18 cellular contexts compared by ENCODE assay signal in genomic region chr3:38598791-38599190, GRCh38. TPM values are rescaled to one million over a fixed set of nuclear protein-coding genes. Genes with fewer than 3 reads are reported as not detected.
DNase-seq lines count a peak whose midpoint lies in the region; ATAC-seq, FAIRE-seq and TF ChIP-seq lines count a peak whose summit lies in the region.
"Had no signal": no experiment of that assay in that cellular context is flagged by ENCODE, and none has a peak within 500 bp of the region (broad histone marks: within the 10 kb centered on the region; RNA-seq: fewer than 3 reads in every experiment).

No MANE protein-coding gene starts in this region.

- H3K27ac ChIP-seq in right lobe of liver, result no peak overlapping the region
- H3K27ac ChIP-seq in HepG2 (ENCODE audit: extremely low read length, insufficient read depth, low read length), result no peak overlapping the region
- no peak overlapping the region for H3K27ac ChIP-seq in endodermal cell (ENCODE audit: low read depth, low read length)
- H3K27ac ChIP-seq in upper lobe of right lung, result no peak overlapping the region

- H3K4me3 ChIP-seq in right lobe of liver, result no peak overlapping the region
- H3K4me3 ChIP-seq in HepG2 (replicated peaks in 1 of 3; ENCODE audit: insufficient read depth in 1 of 3, low read depth in 2 of 3, low read length in 3 of 3), result no peak overlapping the region
- no peak overlapping the region for H3K4me3 ChIP-seq in endodermal cell (ENCODE audit: low read length)
- no peak overlapping the region for H3K4me3 ChIP-seq in upper lobe of right lung

- TF ChIP-seq EP300 in HepG2 (IDR thresholded peaks at IDR 0.05; ENCODE audit: low read depth in 2 of 2, low read length in 2 of 2) (no peak), HepG2 (CRISPR knock-in tag; IDR thresholded peaks at IDR 0.05; ENCODE audit: borderline replicate concordance) (no peak)

- H2AFZ ChIP-seq in HepG2 (ENCODE audit: low read length), result no peak overlapping the region

- peaks cover 20% of the 10 kb centered on the region for H3K27me3 Mint-ChIP-seq in endodermal cell (ENCODE audit: insufficient read depth)
- H3K27me3 Mint-ChIP-seq in activated CD4-positive, alpha-beta memory T cell treated with anti-CD3 and anti-CD28 coated beads for 36 hours, result peaks cover 12% of the 10 kb centered on the region
- peaks cover 21% of the 10 kb centered on the region for H3K27me3 Mint-ChIP-seq in activated CD8-positive, alpha-beta T cell treated with anti-CD3 and anti-CD28 coated beads for 36 hours

- CTCF ChIA-PET in HepG2 (lab: Yijun Ruan, JAX; ENCODE audit: low intra/inter-chr PET ratio, low total read pairs), result no interaction called here
- CTCF ChIA-PET in activated CD4-positive, alpha-beta memory T cell treated with anti-CD3 and anti-CD28 coated beads for 36 hours (lab: Charles Lee), result no interaction called here
- CTCF ChIA-PET in activated CD8-positive, alpha-beta T cell treated with anti-CD3 and anti-CD28 coated beads for 36 hours (lab: Charles Lee), result no interaction called here

- no peak for TF ChIP-seq POLR2A in right lobe of liver (IDR thresholded peaks at IDR 0.05)
- no peak for TF ChIP-seq POLR2A in HepG2 (IDR thresholded peaks at IDR 0.05; ENCODE audit: insufficient read depth in 1 of 2, low read depth in 2 of 2, low read length in 2 of 2)

- no peaks in the 10 kb centered on the region for H3K36me3 ChIP-seq in right lobe of liver
- H3K36me3 ChIP-seq in HepG2 (replicated peaks in 1 of 2; ENCODE audit: control insufficient read depth in 1 of 2, insufficient read depth in 2 of 2, low read length in 2 of 2), result no peaks in the 10 kb centered on the region
- no peaks in the 10 kb centered on the region for H3K36me3 ChIP-seq in endodermal cell (ENCODE audit: control insufficient read depth, insufficient read depth, low read length)
- no peaks in the 10 kb centered on the region for H3K36me3 ChIP-seq in upper lobe of right lung

- H3K4me1 ChIP-seq in right lobe of liver (no peaks in the 10 kb centered on the region), HepG2 (ENCODE audit: insufficient read depth, low read length) (no peaks in the 10 kb centered on the region), endodermal cell (ENCODE audit: control insufficient read depth, insufficient read depth, low read length) (peaks cover 5% of the 10 kb centered on the region), upper lobe of right lung (no peaks in the 10 kb centered on the region)

- no peak overlapping the region for H3K4me3 Mint-ChIP-seq in endodermal cell
- H3K4me3 Mint-ChIP-seq in activated CD4-positive, alpha-beta memory T cell treated with anti-CD3 and anti-CD28 coated beads for 36 hours, result no peak overlapping the region
- H3K4me3 Mint-ChIP-seq in activated CD8-positive, alpha-beta T cell treated with anti-CD3 and anti-CD28 coated beads for 36 hours, result no peak overlapping the region
- H3K4me3 Mint-ChIP-seq: B cell; CD4-positive, alpha-beta memory T cell; H9 had no signal

- H3K36me3 Mint-ChIP-seq in endodermal cell (ENCODE audit: low read depth), result no peaks in the 10 kb centered on the region
- H3K36me3 Mint-ChIP-seq in activated CD4-positive, alpha-beta memory T cell treated with anti-CD3 and anti-CD28 coated beads for 36 hours, result no peaks in the 10 kb centered on the region
- H3K36me3 Mint-ChIP-seq in activated CD8-positive, alpha-beta T cell treated with anti-CD3 and anti-CD28 coated beads for 36 hours (ENCODE audit: low read depth), result no peaks in the 10 kb centered on the region
- H3K36me3 Mint-ChIP-seq: CD4-positive, alpha-beta memory T cell had no signal

- peaks cover 18% of the 10 kb centered on the region for H3K4me1 Mint-ChIP-seq in endodermal cell
- no peaks in the 10 kb centered on the region for H3K4me1 Mint-ChIP-seq in activated CD4-positive, alpha-beta memory T cell treated with anti-CD3 and anti-CD28 coated beads for 36 hours (ENCODE audit: low read depth)
- no peaks in the 10 kb centered on the region for H3K4me1 Mint-ChIP-seq in activated CD8-positive, alpha-beta T cell treated with anti-CD3 and anti-CD28 coated beads for 36 hours (ENCODE audit: low read depth)
- H3K4me1 Mint-ChIP-seq: B cell; CD4-positive, alpha-beta memory T cell had no signal

- H3K9ac ChIP-seq in HepG2 (ENCODE audit: insufficient read depth, low read depth, low read length) (no peak overlapping the region), endodermal cell (ENCODE audit: extremely low read depth, low read length, poor library complexity, severe bottlenecking) (no peak overlapping the region)

- H3K4me2 ChIP-seq in HepG2 (ENCODE audit: low read depth, low read length), result no peak overlapping the region

- peak in 2 of 4 donors; percentile 9 to 19 for ATAC-seq in right lobe of liver
- no peak for ATAC-seq in HepG2
- ATAC-seq in upper lobe of right lung, result no peak
- ATAC-seq in activated CD8-positive, alpha-beta T cell treated with anti-CD3 and anti-CD28 coated beads for 36 hours, result no peak
- no peak for ATAC-seq in GM19023 (IDR thresholded peaks at IDR 0.05; ENCODE audit: unreplicated experiment)

- H3K9me3 Mint-ChIP-seq in endodermal cell, result peaks cover 5% of the 10 kb centered on the region
- peaks cover 4% of the 10 kb centered on the region for H3K9me3 Mint-ChIP-seq in activated CD4-positive, alpha-beta memory T cell treated with anti-CD3 and anti-CD28 coated beads for 36 hours
- peaks cover 1% of the 10 kb centered on the region for H3K9me3 Mint-ChIP-seq in activated CD8-positive, alpha-beta T cell treated with anti-CD3 and anti-CD28 coated beads for 36 hours

- in situ Hi-C loops in HepG2 (cut with HindIII; ENCODE audit: extremely low pct_ligation_motif_present, low pct_unique_long_range_greater_than_20kb), result no loop called here

- BruUV-seq in HepG2 (replicated peaks; lab: Mats Ljungman, UMichigan), result no TSS peak

- TF ChIP-seq CTCF in right lobe of liver (IDR thresholded peaks at IDR 0.05) (no peak), HepG2 (CRISPR knock-in tag; IDR thresholded peaks at IDR 0.05) (no peak), endodermal cell (conservative IDR thresholded peaks at IDR 0.05) (no peak), upper lobe of right lung (IDR thresholded peaks at IDR 0.05) (no peak)
- no peak for TF ChIP-seq CTCF in activated CD8-positive, alpha-beta T cell treated with anti-CD3 and anti-CD28 coated beads for 36 hours (IDR thresholded peaks at IDR 0.05)

- H4K20me1 ChIP-seq in HepG2 (ENCODE audit: insufficient read depth, low read length), result no peaks in the 10 kb centered on the region

- no peak overlapping the region for H3K27ac Mint-ChIP-seq in endodermal cell
- no peak overlapping the region for H3K27ac Mint-ChIP-seq in activated CD4-positive, alpha-beta memory T cell treated with anti-CD3 and anti-CD28 coated beads for 36 hours
- no peak overlapping the region for H3K27ac Mint-ChIP-seq in activated CD8-positive, alpha-beta T cell treated with anti-CD3 and anti-CD28 coated beads for 36 hours
- H3K27ac Mint-ChIP-seq: B cell; CD4-positive, alpha-beta memory T cell; H9 had no signal

- DNase-seq in right lobe of liver (peak in 2 of 3 donors; percentile 12 to 26), HepG2 (ENCODE audit: low spot score) (no peak), endodermal cell (peak; percentile 26), posterior vena cava (ENCODE audit: low spot score) (peak; percentile 68), upper lobe of right lung (peak; percentile 40)
- no peak for DNase-seq in activated CD4-positive, alpha-beta memory T cell treated with anti-CD3 and anti-CD28 coated beads for 36 hours
- no peak for DNase-seq in activated CD8-positive, alpha-beta T cell treated with anti-CD3 and anti-CD28 coated beads for 36 hours
- DNase-seq: ACHN; C1 segment of cervical spinal cord; CD4-positive, alpha-beta memory T cell; DND-41; GDM1; GOT3; H9 had no signal

- H3K9me3 ChIP-seq in right lobe of liver, result no peaks in the 10 kb centered on the region
- H3K9me3 ChIP-seq in HepG2 (ENCODE audit: low read length), result no peaks in the 10 kb centered on the region
- H3K9me3 ChIP-seq in endodermal cell (ENCODE audit: control insufficient read depth, low read length), result peaks cover 12% of the 10 kb centered on the region
- H3K9me3 ChIP-seq in upper lobe of right lung, result no peaks in the 10 kb centered on the region

- no peaks in the 10 kb centered on the region for H3K79me2 ChIP-seq in HepG2 (ENCODE audit: insufficient read depth, low read length)

- intact Hi-C loops in right lobe of liver (cut with DNase I), result no loop called here
- intact Hi-C loops in HepG2 (cut with micrococcal nuclease; ENCODE audit: unreplicated experiment), result no loop called here
- intact Hi-C loops in posterior vena cava (cut with DNase I), result no loop called here
- intact Hi-C loops in upper lobe of right lung (cut with DNase I), result no loop called here
- intact Hi-C loops in activated CD4-positive, alpha-beta memory T cell treated with anti-CD3 and anti-CD28 coated beads for 36 hours (cut with micrococcal nuclease), result no loop called here
- intact Hi-C loops in activated CD8-positive, alpha-beta T cell treated with anti-CD3 and anti-CD28 coated beads for 36 hours (cut with micrococcal nuclease), result no loop called here

- no peak for TF ChIP-seq RAD21 in HepG2 (CRISPR knock-in tag; IDR thresholded peaks at IDR 0.05)

- FAIRE-seq in HepG2 (lab: Jason Lieb, UNC), result no peak
- FAIRE-seq: D721Med, GM12892 had no signal

- POLR2A ChIA-PET in HepG2 (lab: Yijun Ruan, JAX), result no interaction called here
- POLR2A ChIA-PET in activated CD4-positive, alpha-beta memory T cell treated with anti-CD3 and anti-CD28 coated beads for 36 hours (lab: Charles Lee), result no interaction called here
- POLR2A ChIA-PET in activated CD8-positive, alpha-beta T cell treated with anti-CD3 and anti-CD28 coated beads for 36 hours (lab: Charles Lee), result no interaction called here

- H3K27me3 ChIP-seq in right lobe of liver (no peaks in the 10 kb centered on the region), HepG2 (ENCODE audit: control insufficient read depth in 1 of 2, insufficient read depth in 2 of 2, low read length in 2 of 2) (peaks cover 0 to 13% of the 10 kb centered on the region in 2 experiments; a peak in 3 of 5 replicates), endodermal cell (ENCODE audit: control insufficient read depth, insufficient read depth, low read length, poor library complexity, severe bottlenecking) (no peaks in the 10 kb centered on the region), upper lobe of right lung (no peaks in the 10 kb centered on the region)

- WGBS in right lobe of liver (ENCODE audit: insufficient coverage, low coverage, low lambda C conversion rate, missing lambda C conversion rate), result no CpG with 5 or more reads among the region's 13 CpGs
- 43% methylated on average over 1 of the region's 13 CpGs for WGBS in HepG2 (ENCODE audit: low lambda C conversion rate)
- 95 to 98% methylated on average over 9 to 13 of the region's 13 CpGs for WGBS in endodermal cell (ENCODE audit: insufficient coverage in 1 of 2, insufficient read length in 1 of 2), 2 experiments

RNA-seq across cellular contexts. Expression of gene SCN5A, which starts 50.7 kb away (rescaled TPM):
- total RNA-seq in right lobe of liver (under 1 TPM in 1 of 6 experiments, not detected in 5; 0.02 TPM), HepG2 (2016; rRNA removed; fragmentation: Illumina TruSeq; extraction: Trizol) (not detected in 2 replicates), endodermal cell (1 to 10 TPM; 4.5 to 5.6 TPM), posterior vena cava (1 to 10 TPM in 1 of 2 donors, under 1 TPM in 1; 0.32 to 1.4 TPM), upper lobe of right lung (0.58 TPM)
- total RNA-seq in HepG2 (2016; cell fraction: cytosol; rRNA removed; fragmentation: Illumina TruSeq; extraction: Trizol; ENCODE audit: low read depth), result not detected in 2 replicates
- total RNA-seq in HepG2 (2016; cell fraction: insoluble cytoplasmic fraction; rRNA removed; fragmentation: Illumina TruSeq; extraction: Trizol), result not detected in 2 replicates
- total RNA-seq in HepG2 (2016; cell fraction: membrane; rRNA removed; fragmentation: Illumina TruSeq; extraction: Trizol), result not detected in 2 replicates
- total RNA-seq in HepG2 (2016; cell fraction: nucleus; rRNA removed; fragmentation: Illumina TruSeq; extraction: Trizol), result not detected in 2 replicates
- polyA plus RNA-seq in HepG2 (2011; rRNA removed), result 0.07 and 0.22 TPM in 2 replicates
- 0.06 and 0.07 TPM in 2 replicates for polyA plus RNA-seq in HepG2 (2011; cell fraction: cytosol; rRNA removed)
- 0.09 and 0.10 TPM in 2 replicates for polyA plus RNA-seq in HepG2 (2011; cell fraction: nucleus; rRNA removed)
- polyA plus RNA-seq in HepG2 (2012), result 0.07 and 0.08 TPM in 2 replicates
- polyA plus RNA-seq in HepG2 (2016; cell fraction: cytosol; fragmentation: Illumina TruSeq; extraction: Trizol; ENCODE audit: low read depth), result not detected in 2 replicates
- not detected in 2 replicates for polyA plus RNA-seq in HepG2 (2016; cell fraction: insoluble cytoplasmic fraction; fragmentation: Illumina TruSeq; extraction: Trizol; ENCODE audit: low read depth)
- polyA plus RNA-seq in HepG2 (2016; cell fraction: membrane; fragmentation: Illumina TruSeq; extraction: Trizol; ENCODE audit: low read depth), result not detected in 2 replicates
- polyA plus RNA-seq in HepG2 (2016; cell fraction: nucleus; fragmentation: Illumina TruSeq; extraction: Trizol; ENCODE audit: insufficient read depth, low read depth), result not detected in 2 replicates
- 0.07 and 1.0 TPM in 2 replicates for polyA minus RNA-seq in HepG2 (2011; rRNA and poly(A)+ RNA removed; ENCODE audit: low replicate concordance)
- polyA minus RNA-seq in HepG2 (2011; cell fraction: cytosol; rRNA and poly(A)+ RNA removed), result not detected in 2 replicates
- not detected in 2 replicates for polyA minus RNA-seq in HepG2 (2011; cell fraction: nucleus; rRNA and poly(A)+ RNA removed)
- polyA plus RNA-seq in endodermal cell (2013, experiment 1 of 2), result 0.85 TPM
- 0.66 TPM for polyA plus RNA-seq in endodermal cell (2013, experiment 2 of 2)
- under 1 TPM; 0.12 to 0.34 TPM for total RNA-seq in activated CD4-positive, alpha-beta memory T cell treated with anti-CD3 and anti-CD28 coated beads for 36 hours
- under 1 TPM; 0.20 to 0.52 TPM for total RNA-seq in activated CD8-positive, alpha-beta T cell treated with anti-CD3 and anti-CD28 coated beads for 36 hours
- polyA plus RNA-seq: CD4-positive, alpha-beta memory T cell had no signal

Comparison
In these comparisons a context has a peak if more than half of its experiments do, and no peak if none do; other contexts are left out.
1. DNase-seq: peak in right lobe of liver (2 of 3), endodermal cell (single experiment), posterior vena cava (single experiment) and upper lobe of right lung (single experiment); none in HepG2 (single experiment), activated CD4-positive, alpha-beta memory T cell treated with anti-CD3 and anti-CD28 coated beads for 36 hours (single experiment) and activated CD8-positive, alpha-beta T cell treated with anti-CD3 and anti-CD28 coated beads for 36 hours (single experiment).